ENCODE assay signal across 19 cellular contexts in genomic region chr3:77186319-77186718, GRCh38.
"Had no signal": no experiment of that assay in that cellular context is flagged by ENCODE, and none has a peak within 500 bp of the region (broad histone marks: within the 10 kb centered on the region; RNA-seq: fewer than 3 reads in every experiment).

No MANE protein-coding gene starts in this region.

- H3K36me3 ChIP-seq: esophagus squamous epithelium, pancreas, stomach, thoracic aorta had no signal

- DNase-seq: effector memory CD4-positive, alpha-beta T cell; esophagus squamous epithelium; immature natural killer cell; left ventricle myocardium superior; mesendoderm; naive B cell; occipital lobe; pancreas; right cardiac atrium; small intestine; stimulated activated CD4-positive, alpha-beta T cell treated with anti-CD3 and anti-CD28 coated beads, Interleukin-12 subunit alpha, Interleukin-12 subunit beta, amount 100 ng/mL, for 4 hours; stimulated activated naive CD4-positive, alpha-beta T cell; stomach; substantia nigra; trophoblast cell had no signal

- ATAC-seq: left ventricle myocardium superior, right cardiac atrium had no signal

- H3K27ac ChIP-seq: esophagus squamous epithelium, foreskin keratinocyte, pancreas, stomach, thoracic aorta had no signal

- H3K9me3 Mint-ChIP-seq: nephron had no signal

- H3K27ac Mint-ChIP-seq: immature natural killer cell, naive B cell, progenitor cell of endocrine pancreas had no signal

- H3K9me3 ChIP-seq: esophagus squamous epithelium, pancreas, stomach, thoracic aorta had no signal

- H3K36me3 Mint-ChIP-seq: immature natural killer cell, naive B cell had no signal

- H3K27me3 ChIP-seq: esophagus squamous epithelium, foreskin keratinocyte, pancreas, stomach had no signal

- H3K4me3 Mint-ChIP-seq: immature natural killer cell, naive B cell, nephron had no signal

- H3K27me3 Mint-ChIP-seq: naive B cell, progenitor cell of endocrine pancreas had no signal

- H3K4me1 Mint-ChIP-seq: immature natural killer cell, naive B cell had no signal

- H3K4me1 ChIP-seq: esophagus squamous epithelium, pancreas had no signal

- H3K4me3 ChIP-seq: esophagus squamous epithelium, stomach, thoracic aorta had no signal
